18 cellular contexts compared by ENCODE assay signal in the genomic region with DNA sequence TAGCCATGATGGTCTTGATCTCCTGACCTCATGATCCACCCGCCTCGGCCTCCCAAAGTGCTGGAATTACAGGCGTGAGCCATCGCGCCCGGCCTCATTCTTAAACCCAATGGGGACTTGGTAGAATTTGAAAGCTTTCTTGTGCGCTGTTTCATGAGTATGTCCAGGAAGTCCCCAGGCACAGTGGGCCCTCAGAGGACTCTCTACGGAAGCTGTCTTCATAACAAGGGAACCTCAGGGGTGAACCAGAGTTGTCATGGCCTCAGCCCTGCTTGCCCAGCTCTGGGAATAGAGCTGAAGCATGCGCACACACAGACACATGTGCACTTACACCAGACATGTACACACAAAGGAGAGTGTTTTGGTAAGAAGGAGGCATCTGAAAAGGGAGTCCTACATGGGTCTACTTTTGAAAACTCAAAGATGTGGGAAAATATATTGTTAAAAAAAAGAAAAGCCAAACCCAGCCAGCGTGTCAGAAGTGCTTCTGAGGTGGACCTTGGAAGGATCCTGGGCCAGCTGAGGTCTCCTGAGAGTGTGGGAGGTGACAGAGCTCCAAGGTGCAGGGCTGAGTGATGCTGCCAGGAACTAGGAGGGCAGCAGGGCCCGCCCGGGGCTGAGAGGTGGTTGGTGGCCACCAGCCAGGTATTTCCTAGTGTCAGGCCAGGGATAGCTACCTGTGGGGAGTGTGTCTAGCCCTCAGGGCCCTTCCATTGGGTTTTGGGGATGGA. TPM values are rescaled to one million over a fixed set of nuclear protein-coding genes. Genes with fewer than 3 reads are reported as not detected.
DNase-seq lines count a peak whose midpoint lies in the region; ATAC-seq and TF ChIP-seq lines count a peak whose summit lies in the region.
"Had no signal": no experiment of that assay in that cellular context is flagged by ENCODE, and none has a peak within 500 bp of the region (broad histone marks: within the 10 kb centered on the region; RNA-seq: fewer than 3 reads in every experiment).

No MANE protein-coding gene starts in this region.

- no peaks in the 10 kb centered on the region for H3K36me3 ChIP-seq in BLaER1
- H3K36me3 ChIP-seq in spleen, result peaks cover 0 to 16% (median 0%) of the 10 kb centered on the region in 6 donors
- H3K36me3 ChIP-seq in prostate gland, result no peaks in the 10 kb centered on the region

- H3K9me3 Mint-ChIP-seq in brain, result peaks cover 0 to 2% (median 0%) of the 10 kb centered on the region in 5 experiments
- H3K9me3 Mint-ChIP-seq: CD4-positive, alpha-beta T cell; GM23338 had no signal

- intact Hi-C loops in spleen (cut with DNase I; ENCODE audit: low total_unique reads), result no loop called here
- intact Hi-C loops in prostate gland (cut with DNase I), result no loop called here

- peaks cover 44% of the 10 kb centered on the region for H3K27me3 ChIP-seq in BLaER1
- no peaks in the 10 kb centered on the region for H3K27me3 ChIP-seq in foreskin keratinocyte
- peaks cover 0 to 7% (median 0%) of the 10 kb centered on the region in 7 donors for H3K27me3 ChIP-seq in spleen (replicated peaks in 1 of 7)
- no peaks in the 10 kb centered on the region for H3K27me3 ChIP-seq in prostate gland (replicated peaks; ENCODE audit: insufficient read depth)

- peaks cover 61% of the 10 kb centered on the region for H4K20me1 ChIP-seq in BLaER1

- no peak overlapping the region for H3K27ac ChIP-seq in BLaER1
- H3K27ac ChIP-seq in foreskin keratinocyte, result no peak overlapping the region
- no peak overlapping the region for H3K27ac ChIP-seq in spleen
- H3K27ac ChIP-seq in prostate gland, result no peak overlapping the region
- H3K27ac ChIP-seq: A549 had no signal

- peaks cover 75% of the 10 kb centered on the region for H3K4me1 Mint-ChIP-seq in brain

- H3K27me3 Mint-ChIP-seq in brain, result no peaks in the 10 kb centered on the region

- TF ChIP-seq POLR2A in spleen (IDR thresholded peaks at IDR 0.05) (no peak), prostate gland (IDR thresholded peaks at IDR 0.05) (no peak)

- in situ Hi-C loops in G401 (cut with HindIII; ENCODE audit: low sequenced_read_pairs), result no loop called here

- H3K36me3 Mint-ChIP-seq in brain, result peaks cover 27% of the 10 kb centered on the region

- peak overlapping the region in 3 of 5 experiments; percentile 38 to 70 (median 50) for H3K27ac Mint-ChIP-seq in brain
- H3K27ac Mint-ChIP-seq: CD4-positive, alpha-beta T cell; GM23338 had no signal

- H3K4me1 ChIP-seq in BLaER1, result peaks cover 32% of the 10 kb centered on the region
- H3K4me1 ChIP-seq in foreskin keratinocyte, result peaks cover 4% of the 10 kb centered on the region
- peaks cover 0 to 34% (median 9%) of the 10 kb centered on the region in 6 donors for H3K4me1 ChIP-seq in spleen
- no peaks in the 10 kb centered on the region for H3K4me1 ChIP-seq in prostate gland (replicated peaks)
- H3K4me1 ChIP-seq: A549 had no signal

- 85 to 93% (median 88%) methylated on average over 12 of the region's 12 CpGs for WGBS in spleen, 5 donors
- WGBS in prostate gland, result 86% methylated on average over 12 of the region's 12 CpGs

- H3K4me3 ChIP-seq in BLaER1 (no peak overlapping the region), spleen (no peak overlapping the region), prostate gland (no peak overlapping the region)
- H3K4me3 ChIP-seq: A549, GM23338, K562 had no signal

- H3K9ac ChIP-seq in BLaER1, result no peak overlapping the region

- DNase-seq in foreskin keratinocyte (peak in 1 of 2 donors; percentile 1), spleen (peak; percentile 23), G401 (ENCODE audit: low spot score) (no peak), COLO668 (lab: John Stamatoyannopoulos, UW; ENCODE audit: unreplicated experiment) (no peak), prostate gland (ENCODE audit: low spot score) (no peak)
- DNase-seq: CD4-positive, alpha-beta T cell; DND-41; GF-D8; NCI-H1105 treated with DMSO at 0.1 percent for 48 hours; NCI-H187; SHP77 had no signal

- H3K4me2 ChIP-seq in BLaER1, result peak overlapping the region; percentile 68
- H3K4me2 ChIP-seq: A549, GM23338 had no signal

- no peaks in the 10 kb centered on the region for H3K9me3 ChIP-seq in BLaER1
- no peaks in the 10 kb centered on the region for H3K9me3 ChIP-seq in spleen
- no peaks in the 10 kb centered on the region for H3K9me3 ChIP-seq in prostate gland
- H3K9me3 ChIP-seq: A549 had no signal

- H3K4me3 Mint-ChIP-seq in brain, result no peak overlapping the region
- H3K4me3 Mint-ChIP-seq: CD4-positive, alpha-beta T cell; GM23338 had no signal

- peak; percentile 51 for ATAC-seq in foreskin keratinocyte
- ATAC-seq in HG03196 (IDR thresholded peaks at IDR 0.05; ENCODE audit: unreplicated experiment), result no peak
- ATAC-seq: A549, GM23338, K562, Panc1 had no signal

- TF ChIP-seq CTCF in brain (conservative IDR thresholded peaks at IDR 0.05) (no peak), foreskin keratinocyte (conservative IDR thresholded peaks at IDR 0.05) (no peak), spleen (IDR thresholded peaks at IDR 0.05 in 8 of 11, conservative IDR thresholded peaks at IDR 0.05 in 3 of 11) (no peak), prostate gland (IDR thresholded peaks at IDR 0.05) (no peak)

RNA-seq across cellular contexts. Expression of gene EPN2, which starts 54.6 kb away (rescaled TPM):
- polyA plus RNA-seq in brain (ENCODE audit: insufficient read depth, low read depth, low replicate concordance), result 68.5 TPM
- total RNA-seq in foreskin keratinocyte, result 25.8 and 27.6 TPM in 2 replicates
- polyA plus RNA-seq in foreskin keratinocyte, result 13.9 and 15.0 TPM in 2 replicates
- 10 to 100 TPM; 21.8 to 59.6 (median 38.5) TPM for total RNA-seq in spleen
- 10 to 100 TPM in 1 of 3 donors, 1 to 10 TPM in 2; 5.4 to 20.0 (median 5.9) TPM for polyA plus RNA-seq in spleen
- total RNA-seq in G401 (2014; rRNA removed; shearing (Covaris generic)), result 18.8 and 20.8 TPM in 2 replicates
- total RNA-seq in prostate gland, result 10 to 100 TPM; 28.8 to 67.7 TPM
